Comparison of ENCODE assay signal across 1 cellular context in the genomic region with DNA sequence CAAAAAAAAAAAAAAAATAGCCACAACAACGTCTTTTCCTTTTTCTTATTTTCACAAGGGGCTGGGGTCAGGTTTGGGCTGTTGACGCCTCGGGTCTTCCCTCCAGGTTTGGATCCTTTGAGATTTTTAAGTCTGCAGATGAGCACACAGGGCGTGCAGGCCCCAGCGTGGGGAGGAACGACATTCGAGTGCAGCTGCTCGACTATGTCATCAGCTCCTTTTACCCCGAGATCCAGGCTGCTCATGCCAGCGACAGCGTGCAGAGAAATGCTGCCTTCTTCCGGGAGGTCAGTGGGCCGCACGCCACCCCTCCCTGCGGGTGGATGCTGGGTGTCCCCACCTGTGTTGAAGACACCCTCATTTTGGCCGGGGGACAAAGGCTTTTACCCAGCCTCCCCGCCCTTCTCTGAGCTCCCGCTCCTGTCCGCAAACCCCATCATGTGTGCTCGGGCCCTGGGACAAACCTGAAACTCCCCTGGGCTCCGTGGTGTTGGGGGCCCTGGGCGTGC.
TF ChIP-seq lines count a peak whose summit lies in the region.

No MANE protein-coding gene starts in this region.

TF ChIP-seq in IMR-90, 13 proteins besides CTCF, POLR2A, EP300 and RAD21:
- no peak for TF ChIP-seq RFX5 (IDR thresholded peaks at IDR 0.05; ENCODE audit: low read depth, low read length)
- no peak for TF ChIP-seq MAFK (IDR thresholded peaks at IDR 0.05; ENCODE audit: low read depth, low read length)
- no peak for TF ChIP-seq RCOR1 (IDR thresholded peaks at IDR 0.05; ENCODE audit: insufficient replicate concordance, low read length)
- TF ChIP-seq MXI1 (IDR thresholded peaks at IDR 0.05; ENCODE audit: borderline replicate concordance, low read depth, low read length): no peak
- TF ChIP-seq BHLHE40 (IDR thresholded peaks at IDR 0.05; ENCODE audit: low read depth, low read length): no peak
- TF ChIP-seq FOS (IDR thresholded peaks at IDR 0.05; ENCODE audit: low read depth, low read length): no peak
- TF ChIP-seq MAZ (IDR thresholded peaks at IDR 0.05; ENCODE audit: borderline replicate concordance, low read depth, low read length): no peak
- TF ChIP-seq, protein P1, sequence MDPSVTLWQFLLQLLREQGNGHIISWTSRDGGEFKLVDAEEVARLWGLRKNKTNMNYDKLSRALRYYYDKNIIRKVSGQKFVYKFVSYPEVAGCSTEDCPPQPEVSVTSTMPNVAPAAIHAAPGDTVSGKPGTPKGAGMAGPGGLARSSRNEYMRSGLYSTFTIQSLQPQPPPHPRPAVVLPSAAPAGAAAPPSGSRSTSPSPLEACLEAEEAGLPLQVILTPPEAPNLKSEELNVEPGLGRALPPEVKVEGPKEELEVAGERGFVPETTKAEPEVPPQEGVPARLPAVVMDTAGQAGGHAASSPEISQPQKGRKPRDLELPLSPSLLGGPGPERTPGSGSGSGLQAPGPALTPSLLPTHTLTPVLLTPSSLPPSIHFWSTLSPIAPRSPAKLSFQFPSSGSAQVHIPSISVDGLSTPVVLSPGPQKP (IDR thresholded peaks at IDR 0.05; ENCODE audit: borderline replicate concordance, low read depth, low read length): no peak
- TF ChIP-seq SMC3 (IDR thresholded peaks at IDR 0.05; ENCODE audit: low read depth, low read length): no peak
